In genomic region chr16:87461466-87461975, GRCh38 we compare ENCODE assay signal across 8 cellular contexts. TPM values are rescaled to one million over a fixed set of nuclear protein-coding genes. Genes with fewer than 3 reads are reported as not detected.
DNase-seq lines count a peak whose midpoint lies in the region; ATAC-seq, FAIRE-seq and TF ChIP-seq lines count a peak whose summit lies in the region.

No MANE protein-coding gene starts in this region.

- H3K27me3 Mint-ChIP-seq in endothelial cell (ENCODE audit: unreplicated experiment) (peaks cover 2% of the 10 kb centered on the region), mesothelial cell of epicardium (ENCODE audit: low read depth) (no peaks in the 10 kb centered on the region)

- H3K9me3 Mint-ChIP-seq in endothelial cell (ENCODE audit: unreplicated experiment), result no peaks in the 10 kb centered on the region
- H3K9me3 Mint-ChIP-seq in mesothelial cell of epicardium, result no peaks in the 10 kb centered on the region

- peak; percentile 97 for FAIRE-seq in G401.6 (lab: Jason Lieb, UNC)

- peak overlapping the region; percentile 30 for H3K4me3 ChIP-seq in HUES64 (ENCODE audit: low read length)
- H3K4me3 ChIP-seq in Panc1 (ENCODE audit: low read depth in 2 of 2, low read length in 2 of 2), result peak overlapping the region; percentile 20 to 55; a peak in 3 of 4 replicates

- peaks cover 32% of the 10 kb centered on the region for H3K36me3 ChIP-seq in HUES64 (ENCODE audit: insufficient read depth, low read length)
- H3K36me3 ChIP-seq in Panc1 (ENCODE audit: control insufficient read depth, insufficient read depth, low read length), result peaks cover 2% of the 10 kb centered on the region; the same call in 1 of the 2 replicates

- no peaks in the 10 kb centered on the region for H3K27me3 ChIP-seq in HUES64 (ENCODE audit: insufficient read depth, low read length)
- H3K27me3 ChIP-seq in Panc1 (ENCODE audit: control insufficient read depth, insufficient read depth, low read length), result no peaks in the 10 kb centered on the region

- peaks cover 46% of the 10 kb centered on the region for H3K4me1 Mint-ChIP-seq in endothelial cell (ENCODE audit: unreplicated experiment)
- peaks cover 54% of the 10 kb centered on the region for H3K4me1 Mint-ChIP-seq in mesothelial cell of epicardium

- in situ Hi-C loops in Panc1 (cut with HindIII; ENCODE audit: low pct_unique_long_range_greater_than_20kb, low sequenced_read_pairs), result no loop called here

- no peak overlapping the region for H3K4me3 Mint-ChIP-seq in endothelial cell (ENCODE audit: unreplicated experiment)
- H3K4me3 Mint-ChIP-seq in mesothelial cell of epicardium, result peak overlapping the region; percentile 34

- no TSS peak for BruUV-seq in Panc1 (replicated peaks; lab: Mats Ljungman, UMichigan)

- peaks cover 6% of the 10 kb centered on the region for H3K36me3 Mint-ChIP-seq in endothelial cell (ENCODE audit: low read depth, unreplicated experiment)
- H3K36me3 Mint-ChIP-seq in mesothelial cell of epicardium, result peaks cover 9% of the 10 kb centered on the region

- ATAC-seq in Panc1 (peak; percentile 94), HG02678 (IDR thresholded peaks at IDR 0.05; ENCODE audit: unreplicated experiment) (no peak), GM18517 (IDR thresholded peaks at IDR 0.05; ENCODE audit: unreplicated experiment) (no peak)

- DNase-seq in Panc1 (ENCODE audit: low read depth, low spot score), result peak; percentile 87
- peak; percentile 76 for DNase-seq in endothelial cell (ENCODE audit: low spot score)
- peak; percentile 44 to 73 for DNase-seq in mesothelial cell of epicardium (ENCODE audit: low spot score in 2 of 2, unreplicated experiment in 2 of 2)
- no peak for DNase-seq in T-helper 9 cell

- 9% methylated on average over 9 of the region's 9 CpGs for WGBS in HUES64

- CTCF ChIA-PET in Panc1 (lab: Charles Lee), result interaction anchor here (0.7 kb wide), 1 partner anchor 109 kb away, joined by 3 read pairs; no protein-coding TSS in a partner anchor

- TF ChIP-seq CTCF in Panc1 (IDR thresholded peaks at IDR 0.05) (peak; percentile 70), endothelial cell (IDR thresholded peaks at IDR 0.05; ENCODE audit: unreplicated experiment) (peak; percentile 52), mesothelial cell of epicardium (IDR thresholded peaks at IDR 0.05; ENCODE audit: unreplicated experiment) (peak; percentile 38)

- intact Hi-C loops in Panc1 (cut with micrococcal nuclease; ENCODE audit: unreplicated experiment), result no loop called here

- H3K9me3 ChIP-seq in HUES64 (ENCODE audit: insufficient read depth, low read depth, low read length) (no peaks in the 10 kb centered on the region), Panc1 (ENCODE audit: control insufficient read depth, insufficient read depth, low read depth, low read length) (no peaks in the 10 kb centered on the region)

- POLR2A ChIA-PET in Panc1 (lab: Charles Lee), result interaction anchor here (0.5 to 0.6 kb wide), 2 partner anchors 14 to 16 kb away, joined by 6 to 9 read pairs; no protein-coding TSS in a partner anchor

- H3K4me1 ChIP-seq in HUES64 (ENCODE audit: insufficient read depth, low read length) (peaks cover 10% of the 10 kb centered on the region), Panc1 (ENCODE audit: control insufficient read depth, insufficient read depth, low read length) (peaks cover 42% of the 10 kb centered on the region)

- H3K27ac ChIP-seq in HUES64 (ENCODE audit: low read depth, low read length), result no peak overlapping the region
- peak overlapping the region; percentile 78 for H3K27ac ChIP-seq in Panc1 (ENCODE audit: low read length)

- peak overlapping the region; percentile 64 for H3K27ac Mint-ChIP-seq in endothelial cell (ENCODE audit: unreplicated experiment)
- H3K27ac Mint-ChIP-seq in mesothelial cell of epicardium, result peak overlapping the region; percentile 79

- H3K9ac ChIP-seq in HUES64 (ENCODE audit: low read depth, low read length), result no peak overlapping the region

RNA-seq across cellular contexts. Expression of gene ZCCHC14, which starts 31.3 kb away (rescaled TPM):
- polyA plus RNA-seq in HUES64 (2013, experiment 1 of 2), result 16.3 TPM
- 19.3 TPM for polyA plus RNA-seq in HUES64 (2013, experiment 2 of 2)
- total RNA-seq in Panc1 (2021; ENCODE audit: unreplicated experiment), result 35.0 TPM
- polyA plus RNA-seq in Panc1 (2012; ENCODE audit: insufficient read length), result 20.3 TPM
- total RNA-seq in endothelial cell (ENCODE audit: unreplicated experiment), result 50.4 TPM
- 35.6 to 37.3 TPM (median 36.7 TPM) in 3 replicates for total RNA-seq in mesothelial cell of epicardium
